In the genomic region with DNA sequence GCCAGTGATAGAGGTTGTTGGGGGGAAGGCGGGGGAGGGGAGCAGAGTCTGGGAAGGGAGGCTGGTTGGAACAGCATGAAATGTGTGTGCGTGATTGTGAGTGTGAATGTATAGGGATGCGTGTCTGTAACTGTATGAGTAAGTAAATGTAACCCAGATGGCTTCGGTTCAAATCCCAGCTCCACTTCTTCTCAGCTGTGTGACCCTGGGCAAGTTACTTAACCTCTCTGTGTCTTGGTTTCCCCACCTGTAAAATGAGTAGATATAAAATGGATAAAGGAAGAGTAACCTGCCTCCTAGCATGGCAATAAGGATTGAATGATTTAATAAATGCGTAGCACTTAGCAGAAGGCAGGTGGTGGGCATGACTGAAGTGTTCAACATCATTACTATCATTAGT, we compare ENCODE assay signal across 21 cellular contexts.
"Had no signal": no experiment of that assay in that cellular context is flagged by ENCODE, and none has a peak within 500 bp of the region (broad histone marks: within the 10 kb centered on the region; RNA-seq: fewer than 3 reads in every experiment).

No MANE protein-coding gene starts in this region.

- H3K36me3 ChIP-seq: left ventricle myocardium inferior, neural progenitor cell, neutrophil, right atrium auricular region, transverse colon, uterus had no signal

- H2AFZ ChIP-seq: hepatocyte, neural progenitor cell had no signal

- H3K9me3 Mint-ChIP-seq: mesothelial cell of epicardium; natural killer cell; nephron progenitor cell; neural progenitor cell; stimulated activated effector memory CD8-positive, alpha-beta T cell treated with anti-CD3 and anti-CD28 coated beads, Interleukin-12 subunit alpha, Interleukin-12 subunit beta, amount 100 ng/mL, for 72 hours; stimulated activated naive CD8-positive, alpha-beta T cell treated with anti-CD3 and anti-CD28 coated beads, Interleukin-15, amount 100 ng/mL, for 72 hours had no signal

- DNase-seq: left ventricle myocardium inferior; naive B cell; natural killer cell; nephron progenitor cell; occipital lobe; stimulated activated CD4-positive, alpha-beta T cell treated with anti-CD3 and anti-CD28 coated beads, Interleukin-4, amount 100 ng/mL, for 24 hours; stimulated activated naive CD4-positive, alpha-beta T cell treated with Interleukin-2 at 50 U/mL for 16 hours; stimulated activated naive CD8-positive, alpha-beta T cell treated with anti-CD3 and anti-CD28 coated beads, Interleukin-15, amount 100 ng/mL, for 72 hours; substantia nigra; transverse colon; uterus had no signal

- H3K36me3 Mint-ChIP-seq: mesothelial cell of epicardium; naive B cell; natural killer cell; neural progenitor cell; stimulated activated effector memory CD8-positive, alpha-beta T cell treated with anti-CD3 and anti-CD28 coated beads, Interleukin-12 subunit alpha, Interleukin-12 subunit beta, amount 100 ng/mL, for 72 hours had no signal

- H3K27ac Mint-ChIP-seq: mesothelial cell of epicardium; naive B cell; natural killer cell; nephron progenitor cell; neural progenitor cell; progenitor cell of endocrine pancreas; stimulated activated effector memory CD8-positive, alpha-beta T cell treated with anti-CD3 and anti-CD28 coated beads, Interleukin-12 subunit alpha, Interleukin-12 subunit beta, amount 100 ng/mL, for 72 hours; stimulated activated naive CD8-positive, alpha-beta T cell treated with anti-CD3 and anti-CD28 coated beads, Interleukin-15, amount 100 ng/mL, for 72 hours had no signal

- H3K4me3 ChIP-seq: hepatocyte, left ventricle myocardium inferior, lung, neural progenitor cell, right atrium auricular region, skin epidermis, transverse colon, uterus had no signal

- H3K4me1 Mint-ChIP-seq: naive B cell; natural killer cell; stimulated activated effector memory CD8-positive, alpha-beta T cell treated with anti-CD3 and anti-CD28 coated beads, Interleukin-12 subunit alpha, Interleukin-12 subunit beta, amount 100 ng/mL, for 72 hours; stimulated activated naive CD8-positive, alpha-beta T cell treated with anti-CD3 and anti-CD28 coated beads, Interleukin-15, amount 100 ng/mL, for 72 hours had no signal

- H3K27ac ChIP-seq: hepatocyte, left ventricle myocardium inferior, neural progenitor cell, neutrophil, right atrium auricular region, skin epidermis, transverse colon, uterus had no signal

- H3K4me1 ChIP-seq: left ventricle myocardium inferior, right atrium auricular region, transverse colon, uterus had no signal

- H3K9ac ChIP-seq: neural progenitor cell had no signal

- H3K27me3 ChIP-seq: hepatocyte, neural progenitor cell, right atrium auricular region, transverse colon, uterus had no signal

- H3K4me2 ChIP-seq: hepatocyte, neural progenitor cell had no signal

- ATAC-seq: natural killer cell; sciatic nerve; stimulated activated effector memory CD8-positive, alpha-beta T cell treated with anti-CD3 and anti-CD28 coated beads, Interleukin-12 subunit alpha, Interleukin-12 subunit beta, amount 100 ng/mL, for 72 hours; stimulated activated naive CD8-positive, alpha-beta T cell treated with anti-CD3 and anti-CD28 coated beads, Interleukin-15, amount 100 ng/mL, for 72 hours had no signal

- H3K4me3 Mint-ChIP-seq: mesothelial cell of epicardium; naive B cell; natural killer cell; nephron progenitor cell; neural progenitor cell; stimulated activated effector memory CD8-positive, alpha-beta T cell treated with anti-CD3 and anti-CD28 coated beads, Interleukin-12 subunit alpha, Interleukin-12 subunit beta, amount 100 ng/mL, for 72 hours; stimulated activated naive CD8-positive, alpha-beta T cell treated with anti-CD3 and anti-CD28 coated beads, Interleukin-15, amount 100 ng/mL, for 72 hours had no signal

- H3K27me3 Mint-ChIP-seq: stimulated activated naive CD8-positive, alpha-beta T cell treated with anti-CD3 and anti-CD28 coated beads, Interleukin-15, amount 100 ng/mL, for 72 hours had no signal

- H3K9me3 ChIP-seq: left ventricle myocardium inferior, neutrophil, right atrium auricular region, transverse colon, uterus had no signal

- H3K79me2 ChIP-seq: hepatocyte had no signal
